Comparison of ENCODE assay signal across 16 cellular contexts in the genomic region with DNA sequence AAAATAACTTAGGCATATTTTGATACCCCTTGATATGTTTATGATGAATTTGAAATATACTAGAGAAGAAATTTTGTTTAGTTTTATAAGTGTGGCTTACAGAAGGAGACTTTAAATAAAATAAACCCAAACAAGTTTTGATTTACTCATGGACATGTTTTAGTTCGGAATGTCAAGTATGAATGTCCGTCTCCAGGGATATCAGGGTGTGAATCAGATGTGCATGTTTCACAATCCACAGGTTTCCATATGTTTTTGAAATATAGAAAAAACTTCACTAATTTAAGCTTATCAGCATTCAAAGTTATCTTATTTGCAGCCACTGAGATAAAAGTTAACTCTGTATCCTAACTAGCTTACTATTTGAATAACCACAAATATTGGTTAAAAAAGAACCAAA.
"Had no signal": no experiment of that assay in that cellular context is flagged by ENCODE, and none has a peak within 500 bp of the region (broad histone marks: within the 10 kb centered on the region; RNA-seq: fewer than 3 reads in every experiment).

No MANE protein-coding gene starts in this region.

- H3K27ac Mint-ChIP-seq: activated naive CD4-positive, alpha-beta T cell treated with anti-CD3 and anti-CD28 coated beads, Interleukin-2, amount 50 U/mL, for 24 hours; naive B cell; stimulated activated effector memory CD8-positive, alpha-beta T cell treated with anti-CD3 and anti-CD28 coated beads, Interleukin-12 subunit alpha, Interleukin-12 subunit beta, amount 100 ng/mL, for 72 hours; T-helper 2 cell treated with Interferon-gamma antibody and Interleukin-4, amounts not matched to agents 5 μg/mL and 100 μg/mL, for 36 hours had no signal

- H3K36me3 ChIP-seq: cardiac muscle cell, colonic mucosa, right atrium auricular region, tibial artery had no signal

- FAIRE-seq: endothelial cell of umbilical vein had no signal

- H3K4me3 ChIP-seq: cardiac muscle cell, colonic mucosa, lung, right atrium auricular region, tibial artery had no signal

- H3K27ac ChIP-seq: cardiac muscle cell, colonic mucosa, right atrium auricular region, tibial artery had no signal

- H3K9me3 Mint-ChIP-seq: activated naive CD4-positive, alpha-beta T cell treated with anti-CD3 and anti-CD28 coated beads, Interleukin-2, amount 50 U/mL, for 24 hours; stimulated activated effector memory CD8-positive, alpha-beta T cell treated with anti-CD3 and anti-CD28 coated beads, Interleukin-12 subunit alpha, Interleukin-12 subunit beta, amount 100 ng/mL, for 72 hours; T-helper 2 cell treated with Interferon-gamma antibody and Interleukin-4, amounts not matched to agents 5 μg/mL and 100 μg/mL, for 36 hours had no signal

- ATAC-seq: left colon; stimulated activated effector memory CD8-positive, alpha-beta T cell treated with anti-CD3 and anti-CD28 coated beads, Interleukin-12 subunit alpha, Interleukin-12 subunit beta, amount 100 ng/mL, for 72 hours had no signal

- H3K4me1 ChIP-seq: colonic mucosa, tibial artery had no signal

- DNase-seq: activated CD4-positive, alpha-beta T cell treated with anti-CD3 and anti-CD28 coated beads, Interleukin-2, amount 50 U/mL, for 4 hours; activated T-cell treated with anti-CD3 and anti-CD28 coated beads, Interleukin-2, amount 50 U/mL, for 1 hour; colonic mucosa; effector CD4-positive, alpha-beta T cell; foreskin fibroblast; glutamatergic neuron; left colon; naive B cell; tibial artery had no signal

- H3K36me3 Mint-ChIP-seq: activated naive CD4-positive, alpha-beta T cell treated with anti-CD3 and anti-CD28 coated beads, Interleukin-2, amount 50 U/mL, for 24 hours; naive B cell; stimulated activated effector memory CD8-positive, alpha-beta T cell treated with anti-CD3 and anti-CD28 coated beads, Interleukin-12 subunit alpha, Interleukin-12 subunit beta, amount 100 ng/mL, for 72 hours had no signal

- H3K27me3 ChIP-seq: cardiac muscle cell, colonic mucosa, right atrium auricular region, tibial artery had no signal

- H3K4me3 Mint-ChIP-seq: activated naive CD4-positive, alpha-beta T cell treated with anti-CD3 and anti-CD28 coated beads, Interleukin-2, amount 50 U/mL, for 24 hours; naive B cell; stimulated activated effector memory CD8-positive, alpha-beta T cell treated with anti-CD3 and anti-CD28 coated beads, Interleukin-12 subunit alpha, Interleukin-12 subunit beta, amount 100 ng/mL, for 72 hours; T-helper 2 cell treated with Interferon-gamma antibody and Interleukin-4, amounts not matched to agents 5 μg/mL and 100 μg/mL, for 36 hours had no signal

- H3K27me3 Mint-ChIP-seq: activated naive CD4-positive, alpha-beta T cell treated with anti-CD3 and anti-CD28 coated beads, Interleukin-2, amount 50 U/mL, for 24 hours; naive B cell had no signal

- H3K9me3 ChIP-seq: colonic mucosa, right atrium auricular region, tibial artery had no signal

- H3K4me1 Mint-ChIP-seq: activated naive CD4-positive, alpha-beta T cell treated with anti-CD3 and anti-CD28 coated beads, Interleukin-2, amount 50 U/mL, for 24 hours; naive B cell had no signal
